ENCODE assay signal across 8 cellular contexts in the genomic region with DNA sequence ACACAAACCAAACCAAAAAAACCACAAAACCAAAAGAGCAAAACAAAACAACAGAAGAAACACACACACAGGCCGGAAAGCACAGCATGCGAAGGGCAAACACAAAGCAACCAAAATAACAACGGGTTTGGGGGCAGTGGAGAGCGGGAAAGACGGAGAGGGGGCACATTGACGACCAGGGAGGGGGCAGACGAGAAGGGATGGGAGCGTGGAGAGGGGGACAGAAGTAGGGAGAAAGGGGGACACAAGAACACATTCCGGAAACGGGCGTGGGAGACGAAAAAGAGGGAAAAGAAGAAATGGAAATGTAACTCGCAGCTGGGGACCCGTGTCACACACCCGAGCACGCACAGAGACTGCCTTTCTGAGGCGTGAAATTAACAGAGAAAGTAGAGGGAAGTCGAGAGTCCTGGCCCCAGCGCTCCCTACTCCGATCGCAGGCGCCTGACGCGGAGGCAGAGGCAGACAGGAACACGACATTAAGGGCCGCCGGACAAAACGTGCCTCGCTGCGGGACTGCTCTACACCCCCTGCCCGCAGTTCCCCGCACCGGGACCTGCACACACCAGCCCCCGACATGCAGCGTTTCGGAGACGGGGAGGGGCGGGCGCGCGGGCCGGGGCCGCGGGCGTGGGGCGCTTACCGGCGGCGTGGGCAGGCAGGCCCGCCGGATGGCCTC. TPM values are rescaled to one million over a fixed set of nuclear protein-coding genes. Genes with fewer than 3 reads are reported as not detected.
DNase-seq lines count a peak whose midpoint lies in the region; ATAC-seq and TF ChIP-seq lines count a peak whose summit lies in the region.

No MANE protein-coding gene starts in this region.

- no peaks in the 10 kb centered on the region for H3K36me3 ChIP-seq in CD4-positive, CD25-positive, alpha-beta regulatory T cell (ENCODE audit: control insufficient read depth, insufficient read depth, low read length)
- no peaks in the 10 kb centered on the region for H3K36me3 ChIP-seq in left lung

- peak overlapping the region; percentile 31 for H3K4me3 ChIP-seq in CD4-positive, CD25-positive, alpha-beta regulatory T cell (ENCODE audit: low read depth, low read length)
- H3K4me3 ChIP-seq in left lung = peak overlapping the region in 1 of 2 donors; percentile 36

- H3K36me3 Mint-ChIP-seq in CD4-positive, CD25-positive, alpha-beta regulatory T cell = no peaks in the 10 kb centered on the region
- H3K36me3 Mint-ChIP-seq in activated B cell treated with CpG ODN at 0.5 μM for 24 hours (ENCODE audit: low read depth) = no peaks in the 10 kb centered on the region

- TF ChIP-seq CTCF in activated B cell treated with CpG ODN at 0.5 μM for 24 hours (IDR thresholded peaks at IDR 0.05) = no peak
- TF ChIP-seq CTCF in left lung (IDR thresholded peaks at IDR 0.05) = no peak

- CTCF ChIA-PET in activated B cell treated with CpG ODN at 0.5 μM for 24 hours (lab: Charles Lee) = no interaction called here

- H3K27me3 Mint-ChIP-seq in CD4-positive, CD25-positive, alpha-beta regulatory T cell = peaks cover 91% of the 10 kb centered on the region
- H3K27me3 Mint-ChIP-seq in activated B cell treated with CpG ODN at 0.5 μM for 24 hours = peaks cover 69% of the 10 kb centered on the region

- peak in 1 of 3 donors; percentile 33 for DNase-seq in CD4-positive, CD25-positive, alpha-beta regulatory T cell
- DNase-seq in activated B cell treated with CpG ODN at 0.5 μM for 24 hours = no peak
- peak in 1 of 2 donors; percentile 72 for DNase-seq in left lung
- no peak for DNase-seq in occipital lobe (lab: John Stamatoyannopoulos, UW)
- no peak for DNase-seq in activated CD4-positive, CD25-positive, alpha-beta regulatory T cell treated with anti-CD3 and anti-CD28 coated beads, Interleukin-2, amount 50 U/mL, for 72 hours
- no peak for DNase-seq in stimulated activated naive CD4-positive, alpha-beta T cell treated with Interleukin-2 at 50 U/mL for 16 hours (lab: John Stamatoyannopoulos, UW)

- peak overlapping the region; percentile 75 to 96 (median 91) for H3K4me3 Mint-ChIP-seq in CD4-positive, CD25-positive, alpha-beta regulatory T cell
- peak overlapping the region; percentile 76 for H3K4me3 Mint-ChIP-seq in activated B cell treated with CpG ODN at 0.5 μM for 24 hours

- peak overlapping the region in 2 of 3 donors; percentile 36 to 60 for H3K27ac Mint-ChIP-seq in CD4-positive, CD25-positive, alpha-beta regulatory T cell
- peak overlapping the region; percentile 71 for H3K27ac Mint-ChIP-seq in activated B cell treated with CpG ODN at 0.5 μM for 24 hours

- no peak overlapping the region for H3K27ac ChIP-seq in CD4-positive, CD25-positive, alpha-beta regulatory T cell (ENCODE audit: insufficient read depth, low read length, poor library complexity, severe bottlenecking)
- H3K27ac ChIP-seq in left lung = no peak overlapping the region

- H3K27me3 ChIP-seq in CD4-positive, CD25-positive, alpha-beta regulatory T cell (ENCODE audit: control insufficient read depth, insufficient read depth, low read length) = peaks cover 70% of the 10 kb centered on the region
- H3K27me3 ChIP-seq in left lung = peaks cover 94 to 97% of the 10 kb centered on the region in 2 donors

- intact Hi-C loops in activated B cell treated with CpG ODN at 0.5 μM for 24 hours (cut with micrococcal nuclease) = loop anchor here (2.0 to 10.0 kb wide), 4 partner anchors 56 to 1718 kb away; a partner anchor contains a TSS
- intact Hi-C loops in left lung (cut with DNase I) = no loop called here

- peak in 1 of 2 donors; percentile 16 for ATAC-seq in CD4-positive, CD25-positive, alpha-beta regulatory T cell (ENCODE audit: low read depth in 2 of 2)
- ATAC-seq in GM19023 (IDR thresholded peaks at IDR 0.05; ENCODE audit: unreplicated experiment) (peak; percentile 19), HG03342 (IDR thresholded peaks at IDR 0.05; ENCODE audit: unreplicated experiment) (peak; percentile 13), activated B cell treated with CpG ODN at 0.5 μM for 24 hours (ENCODE audit: low read depth) (peak; percentile 29), left lung (peak; percentile 10)

- H3K4me1 Mint-ChIP-seq in CD4-positive, CD25-positive, alpha-beta regulatory T cell = peaks cover 21 to 57% (median 41%) of the 10 kb centered on the region in 4 donors
- H3K4me1 Mint-ChIP-seq in activated B cell treated with CpG ODN at 0.5 μM for 24 hours = peaks cover 49% of the 10 kb centered on the region

- peaks cover 0 to 12% (median 2%) of the 10 kb centered on the region in 7 donors for H3K9me3 Mint-ChIP-seq in CD4-positive, CD25-positive, alpha-beta regulatory T cell
- no peaks in the 10 kb centered on the region for H3K9me3 Mint-ChIP-seq in activated B cell treated with CpG ODN at 0.5 μM for 24 hours

- peaks cover 2 to 6% of the 10 kb centered on the region in 2 experiments for H3K9me3 ChIP-seq in CD4-positive, CD25-positive, alpha-beta regulatory T cell (ENCODE audit: control insufficient read depth in 2 of 2, low read length in 2 of 2)
- no peaks in the 10 kb centered on the region for H3K9me3 ChIP-seq in left lung

- peaks cover 36% of the 10 kb centered on the region for H3K4me1 ChIP-seq in CD4-positive, CD25-positive, alpha-beta regulatory T cell (ENCODE audit: control insufficient read depth, insufficient read depth, low read length, poor library complexity, severe bottlenecking)
- peaks cover 8 to 30% of the 10 kb centered on the region in 2 donors for H3K4me1 ChIP-seq in left lung

- POLR2A ChIA-PET in activated B cell treated with CpG ODN at 0.5 μM for 24 hours (lab: Charles Lee) = no interaction called here

RNA-seq across cellular contexts. Expression of a gene that starts 0.7 kb away (rescaled TPM):
- total RNA-seq in CD4-positive, CD25-positive, alpha-beta regulatory T cell = 0.22 TPM
- polyA plus RNA-seq in CD4-positive, CD25-positive, alpha-beta regulatory T cell = not detected
- 0.04 and 0.07 TPM in 2 replicates for total RNA-seq in activated B cell treated with CpG ODN at 0.5 μM for 24 hours
- total RNA-seq in left lung = not detected
- under 0.01 TPM for total RNA-seq in occipital lobe

RNA-seq across cellular contexts. Expression of a gene that starts 56.3 kb away (rescaled TPM):
- total RNA-seq in CD4-positive, CD25-positive, alpha-beta regulatory T cell = 5.4 TPM
- 10 to 100 TPM; 10.5 to 14.3 (median 11.5) TPM for polyA plus RNA-seq in CD4-positive, CD25-positive, alpha-beta regulatory T cell
- 16.2 and 19.1 TPM in 2 replicates for total RNA-seq in activated B cell treated with CpG ODN at 0.5 μM for 24 hours
- 1 to 10 TPM; 7.1 to 9.6 TPM for total RNA-seq in left lung
- 76.0 TPM for total RNA-seq in occipital lobe
